In genomic region chr14:74018029-74018703, GRCh38 we compare ENCODE assay signal across 8 cellular contexts. TPM values are rescaled to one million over a fixed set of nuclear protein-coding genes. Genes with fewer than 3 reads are reported as not detected.
A peak's percentile ranks its signal among the peaks of the same experiment; 100 is the strongest.
DNase-seq lines count a peak whose midpoint lies in the region; TF ChIP-seq lines count a peak whose summit lies in the region.

No MANE protein-coding gene starts in this region.

- TF ChIP-seq CTCF in progenitor cell of endocrine pancreas (IDR thresholded peaks at IDR 0.05; ENCODE audit: unreplicated experiment) = no peak

- intact Hi-C loops in activated CD4-positive, alpha-beta T cell treated with anti-CD3 and anti-CD28 coated beads, Interleukin-2, amount 10 ng/mL, durations not matched to agents 24 days and 14 days (cut with micrococcal nuclease) = loop anchor here (2.0 to 5.0 kb wide), 4 partner anchors 131 to 527 kb away; partner anchors contain the start of genes PNMA1, RIOX1 and ZNF410
- intact Hi-C loops in activated T-helper 2 cell treated with anti-CD3 and anti-CD28 coated beads, Interferon-gamma antibody, Interleukin-2, Interleukin-4, amounts not matched to agents 10 μg/mL and 5 μg/mL and 100 μg/mL, durations not matched to agents 14 hours and 24 hours and 36 hours (cut with micrococcal nuclease) = loop anchor here (2.0 to 5.0 kb wide), 2 partner anchors 131 to 306 kb away; partner anchors contain the start of genes PNMA1 and ZNF410

- no peaks in the 10 kb centered on the region for H3K27me3 Mint-ChIP-seq in activated CD4-positive, alpha-beta T cell treated with anti-CD3 and anti-CD28 coated beads, Interleukin-2, amount 10 ng/mL, durations not matched to agents 24 days and 14 days
- peaks cover 2% of the 10 kb centered on the region for H3K27me3 Mint-ChIP-seq in activated T-helper 2 cell treated with anti-CD3 and anti-CD28 coated beads, Interferon-gamma antibody, Interleukin-2, Interleukin-4, amounts not matched to agents 10 μg/mL and 5 μg/mL and 100 μg/mL, durations not matched to agents 14 hours and 24 hours and 36 hours (ENCODE audit: low read depth)
- H3K27me3 Mint-ChIP-seq in progenitor cell of endocrine pancreas = no peaks in the 10 kb centered on the region

- H3K9me3 Mint-ChIP-seq in activated CD4-positive, alpha-beta T cell treated with anti-CD3 and anti-CD28 coated beads, Interleukin-2, amount 10 ng/mL, durations not matched to agents 24 days and 14 days = no peaks in the 10 kb centered on the region
- no peaks in the 10 kb centered on the region for H3K9me3 Mint-ChIP-seq in activated T-helper 2 cell treated with anti-CD3 and anti-CD28 coated beads, Interferon-gamma antibody, Interleukin-2, Interleukin-4, amounts not matched to agents 10 μg/mL and 5 μg/mL and 100 μg/mL, durations not matched to agents 14 hours and 24 hours and 36 hours
- H3K9me3 Mint-ChIP-seq in progenitor cell of endocrine pancreas (ENCODE audit: low read depth) = no peaks in the 10 kb centered on the region

- H3K36me3 Mint-ChIP-seq in activated CD4-positive, alpha-beta T cell treated with anti-CD3 and anti-CD28 coated beads, Interleukin-2, amount 10 ng/mL, durations not matched to agents 24 days and 14 days (ENCODE audit: low read depth) = peaks cover 5% of the 10 kb centered on the region
- peaks cover 5% of the 10 kb centered on the region for H3K36me3 Mint-ChIP-seq in activated T-helper 2 cell treated with anti-CD3 and anti-CD28 coated beads, Interferon-gamma antibody, Interleukin-2, Interleukin-4, amounts not matched to agents 10 μg/mL and 5 μg/mL and 100 μg/mL, durations not matched to agents 14 hours and 24 hours and 36 hours (ENCODE audit: low read depth)
- H3K36me3 Mint-ChIP-seq in progenitor cell of endocrine pancreas (ENCODE audit: insufficient read depth) = no peaks in the 10 kb centered on the region

- H3K4me3 Mint-ChIP-seq in activated CD4-positive, alpha-beta T cell treated with anti-CD3 and anti-CD28 coated beads, Interleukin-2, amount 10 ng/mL, durations not matched to agents 24 days and 14 days = peak overlapping the region; percentile 92
- peak overlapping the region; percentile 97 for H3K4me3 Mint-ChIP-seq in activated T-helper 2 cell treated with anti-CD3 and anti-CD28 coated beads, Interferon-gamma antibody, Interleukin-2, Interleukin-4, amounts not matched to agents 10 μg/mL and 5 μg/mL and 100 μg/mL, durations not matched to agents 14 hours and 24 hours and 36 hours (ENCODE audit: low read depth)
- H3K4me3 Mint-ChIP-seq in progenitor cell of endocrine pancreas (ENCODE audit: low read depth) = peak overlapping the region; percentile 89

- DNase-seq in activated CD4-positive, alpha-beta T cell treated with anti-CD3 and anti-CD28 coated beads, Interleukin-2, amount 10 ng/mL, durations not matched to agents 24 days and 14 days = peak; percentile 60
- no peak for DNase-seq in activated CD4-positive, alpha-beta T cell treated with anti-CD3 and anti-CD28 coated beads, Interleukin-2, amount 50 U/mL, for 1 hour
- DNase-seq in HT1080 (ENCODE audit: low read depth) (peak; percentile 63), glomerular endothelial cell (ENCODE audit: extremely low read depth, low read depth, low spot score) (peak; percentile 34), progenitor cell of endocrine pancreas (ENCODE audit: low spot score, unreplicated experiment) (no peak), middle frontal gyrus (ENCODE audit: extremely low spot score, low spot score) (no peak), NCI-H1436 (lab: John Stamatoyannopoulos, UW) (no peak)
- DNase-seq in activated T-helper 2 cell treated with anti-CD3 and anti-CD28 coated beads, Interferon-gamma antibody, Interleukin-2, Interleukin-4, amounts not matched to agents 10 μg/mL and 5 μg/mL and 100 μg/mL, durations not matched to agents 14 hours and 24 hours and 36 hours (ENCODE audit: low spot score) = no peak

- H3K4me1 Mint-ChIP-seq in activated CD4-positive, alpha-beta T cell treated with anti-CD3 and anti-CD28 coated beads, Interleukin-2, amount 10 ng/mL, durations not matched to agents 24 days and 14 days = peaks cover 17% of the 10 kb centered on the region
- peaks cover 11% of the 10 kb centered on the region for H3K4me1 Mint-ChIP-seq in activated T-helper 2 cell treated with anti-CD3 and anti-CD28 coated beads, Interferon-gamma antibody, Interleukin-2, Interleukin-4, amounts not matched to agents 10 μg/mL and 5 μg/mL and 100 μg/mL, durations not matched to agents 14 hours and 24 hours and 36 hours (ENCODE audit: low read depth)
- peaks cover 9% of the 10 kb centered on the region for H3K4me1 Mint-ChIP-seq in progenitor cell of endocrine pancreas (ENCODE audit: low read depth)

- peak overlapping the region; percentile 97 for H3K27ac Mint-ChIP-seq in activated CD4-positive, alpha-beta T cell treated with anti-CD3 and anti-CD28 coated beads, Interleukin-2, amount 10 ng/mL, durations not matched to agents 24 days and 14 days
- peak overlapping the region; percentile 98 for H3K27ac Mint-ChIP-seq in activated T-helper 2 cell treated with anti-CD3 and anti-CD28 coated beads, Interferon-gamma antibody, Interleukin-2, Interleukin-4, amounts not matched to agents 10 μg/mL and 5 μg/mL and 100 μg/mL, durations not matched to agents 14 hours and 24 hours and 36 hours
- H3K27ac Mint-ChIP-seq in progenitor cell of endocrine pancreas = peak overlapping the region; percentile 97

RNA-seq across cellular contexts. Expression of gene ENTPD5, which starts 0.9 kb away (rescaled TPM):
- total RNA-seq in activated CD4-positive, alpha-beta T cell treated with anti-CD3 and anti-CD28 coated beads, Interleukin-2, amount 10 ng/mL, durations not matched to agents 24 days and 14 days = 10.6 and 12.2 TPM in 2 replicates
- total RNA-seq in HT1080 (2014; rRNA removed; shearing (Covaris generic)) = 4.2 and 7.2 TPM in 2 replicates
- 6.1 and 6.8 TPM in 2 replicates for polyA plus RNA-seq in HT1080 (2015; cell fraction: cytosol; rRNA removed)
- polyA plus RNA-seq in HT1080 (2015; cell fraction: nucleus; rRNA removed) = 10.3 and 12.0 TPM in 2 replicates
- total RNA-seq in activated T-helper 2 cell treated with anti-CD3 and anti-CD28 coated beads, Interferon-gamma antibody, Interleukin-2, Interleukin-4, amounts not matched to agents 10 μg/mL and 5 μg/mL and 100 μg/mL, durations not matched to agents 14 hours and 24 hours and 36 hours = 9.9 and 11.5 TPM in 2 replicates
- total RNA-seq in glomerular endothelial cell (9.3 and 10.9 TPM in 2 replicates), progenitor cell of endocrine pancreas (13.9 and 14.2 TPM in 2 replicates)

RNA-seq across cellular contexts. Expression of gene BBOF1, which starts 1.0 kb away (rescaled TPM):
- total RNA-seq in activated CD4-positive, alpha-beta T cell treated with anti-CD3 and anti-CD28 coated beads, Interleukin-2, amount 10 ng/mL, durations not matched to agents 24 days and 14 days = 0.57 and 0.72 TPM in 2 replicates
- 0.16 and 0.73 TPM in 2 replicates for total RNA-seq in HT1080 (2014; rRNA removed; shearing (Covaris generic))
- 0.15 and 0.31 TPM in 2 replicates for polyA plus RNA-seq in HT1080 (2015; cell fraction: cytosol; rRNA removed)
- polyA plus RNA-seq in HT1080 (2015; cell fraction: nucleus; rRNA removed) = 0.47 and 0.48 TPM in 2 replicates
- total RNA-seq in activated T-helper 2 cell treated with anti-CD3 and anti-CD28 coated beads, Interferon-gamma antibody, Interleukin-2, Interleukin-4, amounts not matched to agents 10 μg/mL and 5 μg/mL and 100 μg/mL, durations not matched to agents 14 hours and 24 hours and 36 hours = 0.23 and 0.82 TPM in 2 replicates
- total RNA-seq in glomerular endothelial cell (0.92 and 2.2 TPM in 2 replicates), progenitor cell of endocrine pancreas (4.5 and 5.6 TPM in 2 replicates)

Comparison
In these comparisons a context has a peak if more than half of its experiments do, and no peak if none do; other contexts are left out.
1. DNase-seq: peak in activated CD4-positive, alpha-beta T cell treated with anti-CD3 and anti-CD28 coated beads, Interleukin-2, amount 10 ng/mL, durations not matched to agents 24 days and 14 days (single experiment), HT1080 (single experiment) and glomerular endothelial cell (single experiment); none in activated CD4-positive, alpha-beta T cell treated with anti-CD3 and anti-CD28 coated beads, Interleukin-2, amount 50 U/mL, for 1 hour (single experiment), activated T-helper 2 cell treated with anti-CD3 and anti-CD28 coated beads, Interferon-gamma antibody, Interleukin-2, Interleukin-4, amounts not matched to agents 10 μg/mL and 5 μg/mL and 100 μg/mL, durations not matched to agents 14 hours and 24 hours and 36 hours (single experiment), progenitor cell of endocrine pancreas (single experiment), middle frontal gyrus (single experiment) and NCI-H1436 (single experiment).
2. Peak in every context shown above with its lines, with median percentiles within 50 percentile points of each other: H3K27ac Mint-ChIP-seq and H3K4me3 Mint-ChIP-seq.